In genomic region chr2:64237266-64237665, GRCh38 we compare ENCODE assay signal across 2 cellular contexts.
A peak's percentile ranks its signal among the peaks of the same experiment; 100 is the strongest.
TF ChIP-seq lines count a peak whose summit lies in the region.

No MANE protein-coding gene starts in this region.

TF ChIP-seq in liver, 16 proteins besides CTCF, POLR2A, EP300 and RAD21:
- TF ChIP-seq REST (IDR thresholded peaks at IDR 0.05) (no peak), JUND (IDR thresholded peaks at IDR 0.05) (no peak), SP1 (IDR thresholded peaks at IDR 0.05) (no peak), MAX (IDR thresholded peaks at IDR 0.05) (no peak), ZBTB33 (IDR thresholded peaks at IDR 0.05) (no peak), YY1 (IDR thresholded peaks at IDR 0.05) (no peak), NR2F2 (IDR thresholded peaks at IDR 0.05) (peak; percentile 59)

TF ChIP-seq in HepG2, 621 proteins besides CTCF, POLR2A, EP300 and RAD21 (continued from another document):
- TF ChIP-seq ZBTB37 (CRISPR knock-in tag; IDR thresholded peaks at IDR 0.05) (no peak), CHD4 (IDR thresholded peaks at IDR 0.05; ENCODE audit: borderline replicate concordance, low read length) (no peak), ZNF180 (CRISPR knock-in tag; IDR thresholded peaks at IDR 0.05; ENCODE audit: borderline replicate concordance, low read depth) (no peak), RFX5 (IDR thresholded peaks at IDR 0.05; ENCODE audit: low read depth, low read length) (no peak)
